In the genomic region with DNA sequence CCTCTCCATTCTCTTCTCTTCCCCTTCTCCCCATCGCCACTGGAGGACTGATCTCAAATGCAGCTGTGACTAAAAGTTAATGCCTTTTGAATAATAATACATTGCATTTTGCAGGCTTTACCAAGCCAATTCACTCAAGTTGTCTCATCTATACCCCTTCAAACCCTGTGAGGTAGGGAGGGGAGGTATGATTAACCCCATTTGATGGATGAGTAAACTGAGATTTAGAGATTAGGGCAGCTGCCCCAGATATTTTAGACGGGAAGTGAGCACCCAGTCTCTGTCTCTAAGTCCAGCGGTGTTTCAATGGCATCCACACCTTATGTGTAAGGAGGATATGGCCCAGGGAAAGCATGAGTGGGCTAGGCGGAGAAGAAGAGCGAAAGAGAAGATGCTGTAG, we compare ENCODE assay signal across 18 cellular contexts. TPM values are rescaled to one million over a fixed set of nuclear protein-coding genes. Genes with fewer than 3 reads are reported as not detected.
A peak's percentile ranks its signal among the peaks of the same experiment; 100 is the strongest.
DNase-seq lines count a peak whose midpoint lies in the region; ATAC-seq and TF ChIP-seq lines count a peak whose summit lies in the region.
"Had no signal": no experiment of that assay in that cellular context is flagged by ENCODE, and none has a peak within 500 bp of the region (broad histone marks: within the 10 kb centered on the region; RNA-seq: fewer than 3 reads in every experiment).

No MANE protein-coding gene starts in this region.

- no peak for ATAC-seq in GM23338
- no peak for ATAC-seq in GM18867 (IDR thresholded peaks at IDR 0.05; ENCODE audit: unreplicated experiment)
- ATAC-seq: HCT116 had no signal

- H3K36me3 ChIP-seq in ACC112 (ENCODE audit: insufficient read depth, low read length) (no peaks in the 10 kb centered on the region), GM23338 (ENCODE audit: insufficient read depth) (no peaks in the 10 kb centered on the region), iPS-18a (ENCODE audit: control insufficient read depth, low read depth, low read length) (no peaks in the 10 kb centered on the region), neuronal stem cell (replicated peaks in 1 of 2; ENCODE audit: control insufficient read depth in 2 of 2, insufficient read depth in 2 of 2, low read length in 2 of 2) (no peaks in the 10 kb centered on the region)
- H3K36me3 ChIP-seq: Peyer's patch had no signal

- no peak overlapping the region for H4K8ac ChIP-seq in neuronal stem cell (ENCODE audit: low read depth, low read length)

- H2BK12ac ChIP-seq in neuronal stem cell (ENCODE audit: low read length) = no peak overlapping the region

- no peaks in the 10 kb centered on the region; the same call in 2 of the 3 replicates for H3K36me3 Mint-ChIP-seq in GM23338 (ENCODE audit: low read depth)
- no peaks in the 10 kb centered on the region for H3K36me3 Mint-ChIP-seq in MCF 10A (ENCODE audit: insufficient read depth, unreplicated experiment)
- H3K36me3 Mint-ChIP-seq: CD4-positive, CD25-positive, alpha-beta regulatory T cell; IgD-negative memory B cell had no signal

- WGBS in neuronal stem cell (ENCODE audit: extremely low coverage in 2 of 2, insufficient read length in 2 of 2, insufficient replicate concordance in 1 of 2), 2 donors = no CpG with 5 or more reads among the region's 5 CpGs

- H3K79me2 ChIP-seq in ACC112 (ENCODE audit: control insufficient read depth, insufficient read depth, low read length, unreplicated experiment) (no peaks in the 10 kb centered on the region), GM23338 (replicated peaks; ENCODE audit: insufficient read depth) (no peaks in the 10 kb centered on the region)

- H2AK5ac ChIP-seq in neuronal stem cell (ENCODE audit: low read depth, low read length) = peak overlapping the region; percentile 98

- no peak overlapping the region for H3K4ac ChIP-seq in neuronal stem cell (ENCODE audit: low read length)

- no peaks in the 10 kb centered on the region for H3K27me3 ChIP-seq in ACC112 (ENCODE audit: insufficient read depth, low read length)
- no peaks in the 10 kb centered on the region for H3K27me3 ChIP-seq in GM23338 (ENCODE audit: insufficient read depth)
- no peaks in the 10 kb centered on the region for H3K27me3 ChIP-seq in iPS-18a (ENCODE audit: control insufficient read depth, insufficient read depth, low read length)
- H3K27me3 ChIP-seq in neuronal stem cell (ENCODE audit: control insufficient read depth in 3 of 3, insufficient read depth in 3 of 3, low read depth in 1 of 3, low read length in 3 of 3) = no peaks in the 10 kb centered on the region
- H3K27me3 ChIP-seq: Peyer's patch had no signal

- H3K4me2 ChIP-seq in GM23338 = peak overlapping the region; percentile 56
- H3K4me2 ChIP-seq in neuronal stem cell (ENCODE audit: insufficient read depth, low read length, poor library complexity, severe bottlenecking) = peak overlapping the region; percentile 36

- POLR2A ChIA-PET in MCF 10A (lab: Yijun Ruan, JAX) = interaction anchor here (2.3 kb wide), 1 partner anchor 13 kb away, joined by 7 read pairs; no protein-coding TSS in a partner anchor

- H3K4me1 Mint-ChIP-seq in GM23338 (peaks cover 20% of the 10 kb centered on the region), MCF 10A (ENCODE audit: insufficient read depth, unreplicated experiment) (peaks cover 10% of the 10 kb centered on the region)

- peak overlapping the region; percentile 89 for H2BK5ac ChIP-seq in neuronal stem cell (ENCODE audit: low read length)

- TF ChIP-seq CTCF in GM23338 (conservative IDR thresholded peaks at IDR 0.05; ENCODE audit: low read depth in 2 of 2) = no peak
- TF ChIP-seq CTCF in MCF 10A (IDR thresholded peaks at IDR 0.05; ENCODE audit: unreplicated experiment) = no peak

- H3K27ac Mint-ChIP-seq in GM23338 (no peak overlapping the region), MCF 10A (ENCODE audit: low read depth, unreplicated experiment) (no peak overlapping the region)
- H3K27ac Mint-ChIP-seq: CD4-positive, CD25-positive, alpha-beta regulatory T cell; IgD-negative memory B cell had no signal

- H4K91ac ChIP-seq in neuronal stem cell (ENCODE audit: low read depth, low read length, poor library complexity) = no peak overlapping the region

- H2BK15ac ChIP-seq in neuronal stem cell (ENCODE audit: low read length) = peak overlapping the region; percentile 90

- no peaks in the 10 kb centered on the region for H4K20me1 ChIP-seq in GM23338 (replicated peaks; ENCODE audit: insufficient read depth)

- peak overlapping the region; percentile 99 for H2BK120ac ChIP-seq in neuronal stem cell (ENCODE audit: low read depth, low read length)

- H2AFZ ChIP-seq in ACC112 (ENCODE audit: low read length, unreplicated experiment) (no peak overlapping the region), GM23338 (no peak overlapping the region; the same call in 1 of the 2 replicates), neuronal stem cell (ENCODE audit: low read length) (peak overlapping the region; percentile 5)

- peaks cover 6% of the 10 kb centered on the region; the same call in 1 of the 2 replicates for H3K9me2 ChIP-seq in GM23338 (ENCODE audit: insufficient read depth)

- intact Hi-C loops in MCF 10A (cut with micrococcal nuclease) = no loop called here

- H3K4me3 Mint-ChIP-seq in GM23338 (no peak overlapping the region; the same call in 2 of the 3 replicates), MCF 10A (ENCODE audit: unreplicated experiment) (no peak overlapping the region)
- H3K4me3 Mint-ChIP-seq: CD4-positive, CD25-positive, alpha-beta regulatory T cell; IgD-negative memory B cell had no signal

- no peaks in the 10 kb centered on the region for H3K79me1 ChIP-seq in neuronal stem cell (ENCODE audit: low read depth, low read length)

- CTCF ChIA-PET in MCF 10A (lab: Yijun Ruan, JAX) = interaction anchor here (0.6 to 1.1 kb wide), 4 partner anchors 13 to 822 kb away, joined by 3 to 5 read pairs (median 4); no protein-coding TSS in a partner anchor

- H3K9me3 Mint-ChIP-seq in GM23338 (0 out of 3 replicates have a peak, but pooled peaks cover 3% of the 10 kb centered on the region), MCF 10A (ENCODE audit: unreplicated experiment) (no peaks in the 10 kb centered on the region)

- no peak overlapping the region for H3K14ac ChIP-seq in neuronal stem cell (ENCODE audit: low read length)

- no peak overlapping the region for H3K23ac ChIP-seq in neuronal stem cell (ENCODE audit: low read depth, low read length, poor library complexity)

- peak overlapping the region; percentile 86 for H3K18ac ChIP-seq in neuronal stem cell (ENCODE audit: low read length)

- H3K9ac ChIP-seq in iPS-18a (ENCODE audit: low read length) = no peak overlapping the region
- no peak overlapping the region for H3K9ac ChIP-seq in neuronal stem cell (ENCODE audit: low read depth, low read length, poor library complexity)

- no peaks in the 10 kb centered on the region for H3F3A ChIP-seq in GM23338 (replicated peaks; ENCODE audit: low read depth)

- H3K9me3 ChIP-seq in iPS-18a (ENCODE audit: control insufficient read depth, low read depth, low read length) = no peaks in the 10 kb centered on the region
- H3K9me3 ChIP-seq in neuronal stem cell (replicated peaks in 1 of 2; ENCODE audit: control insufficient read depth in 2 of 2, insufficient read depth in 1 of 2, low read depth in 1 of 2, low read length in 2 of 2) = no peaks in the 10 kb centered on the region
- H3K9me3 ChIP-seq: Peyer's patch had no signal

- peak overlapping the region; percentile 57; the same call in 1 of the 2 replicates for H3K4me3 ChIP-seq in ACC112 (ENCODE audit: low read depth, low read length)
- 0 out of 2 replicates have a peak overlapping the region, but pooled peaks have one; percentile 17 for H3K4me3 ChIP-seq in GM23338
- H3K4me3 ChIP-seq in iPS-18a (ENCODE audit: low read length) = peak overlapping the region; percentile 0
- H3K4me3 ChIP-seq in neuronal stem cell (ENCODE audit: low read length in 2 of 2) = no peak overlapping the region
- H3K4me3 ChIP-seq: Peyer's patch had no signal

- H3K27ac ChIP-seq in ACC112 (ENCODE audit: low read depth, low read length) = no peak overlapping the region
- H3K27ac ChIP-seq in GM23338 (ENCODE audit: low read depth) = no peak overlapping the region
- no peak overlapping the region for H3K27ac ChIP-seq in iPS-18a (ENCODE audit: low read length)
- peak overlapping the region; percentile 60 for H3K27ac ChIP-seq in neuronal stem cell (replicated peaks; ENCODE audit: low read length)
- H3K27ac ChIP-seq: Peyer's patch had no signal

- peaks cover 5% of the 10 kb centered on the region for H3K4me1 ChIP-seq in ACC112 (ENCODE audit: control insufficient read depth, insufficient read depth, low read length, unreplicated experiment)
- H3K4me1 ChIP-seq in GM23338 (ENCODE audit: insufficient read depth) = peaks cover 15% of the 10 kb centered on the region
- H3K4me1 ChIP-seq in iPS-18a (ENCODE audit: control insufficient read depth, low read depth, low read length) = peaks cover 20% of the 10 kb centered on the region
- peaks cover 27 to 32% of the 10 kb centered on the region in 2 donors for H3K4me1 ChIP-seq in neuronal stem cell (ENCODE audit: control insufficient read depth in 2 of 2, insufficient read depth in 1 of 2, low read depth in 1 of 2, low read length in 2 of 2)

- BruUV-seq in MCF 10A (replicated peaks; lab: Mats Ljungman, UMichigan) = no TSS peak

- peaks cover 14% of the 10 kb centered on the region for H3K27me3 Mint-ChIP-seq in GM23338 (ENCODE audit: insufficient read depth, low read depth, poor library complexity)
- no peaks in the 10 kb centered on the region for H3K27me3 Mint-ChIP-seq in MCF 10A (ENCODE audit: insufficient read depth, unreplicated experiment)

- DNase-seq in GM23338 (ENCODE audit: low spot score) (no peak), neuronal stem cell (ENCODE audit: low spot score) (no peak), GDM1 (lab: John Stamatoyannopoulos, UW) (no peak), MCF 10A (ENCODE audit: unreplicated experiment) (no peak)
- DNase-seq: CD4-positive, CD25-positive, alpha-beta regulatory T cell; EL; GOT3; Karpas-422; NCI-H774; Peyer's patch had no signal

TF ChIP-seq in GM23338, 12 proteins besides CTCF, POLR2A, EP300 and RAD21 (continues in another document):
- no peak for TF ChIP-seq STAT1 (IDR thresholded peaks at IDR 0.05; ENCODE audit: unreplicated experiment)
- no peak for TF ChIP-seq ZNF331 (CRISPR knock-in tag; IDR thresholded peaks at IDR 0.05; ENCODE audit: low read depth)
- no peak for TF ChIP-seq NANOG (IDR thresholded peaks at IDR 0.05; ENCODE audit: borderline replicate concordance)

RNA-seq across cellular contexts. Expression of a gene that starts 1.1 kb away (rescaled TPM):
- total RNA-seq in GM23338 (2014; rRNA removed; shearing (Covaris generic)) = not detected in 2 replicates
- polyA plus RNA-seq in GM23338 (2016; fragmentation: Nextera tagmentation; extraction: Ambion mirVana) = not detected in 2 replicates
- polyA plus RNA-seq in neuronal stem cell (2013, experiment 1 of 2) = 0.11 TPM
- 0.03 TPM for polyA plus RNA-seq in neuronal stem cell (2013, experiment 2 of 2)
- total RNA-seq in MCF 10A (2022) = 0.42 TPM in 1 of 2 replicates, not detected in the other
- total RNA-seq: A673, M059J, OCI-LY7, Peyer's patch had no signal
- polyA plus RNA-seq: IgD-negative memory B cell had no signal

RNA-seq across cellular contexts. Expression of a gene that starts 34.6 kb away (rescaled TPM):
- not detected in 2 replicates for total RNA-seq in GM23338 (2014; rRNA removed; shearing (Covaris generic))
- polyA plus RNA-seq in GM23338 (2016; fragmentation: Nextera tagmentation; extraction: Ambion mirVana) = not detected in 2 replicates
- polyA plus RNA-seq in neuronal stem cell (2013, experiment 1 of 2) = 0.22 TPM
- 0.08 TPM for polyA plus RNA-seq in neuronal stem cell (2013, experiment 2 of 2)
- not detected in 2 replicates for total RNA-seq in MCF 10A (2022)
- total RNA-seq: A673; CD4-positive, CD25-positive, alpha-beta regulatory T cell; M059J; OCI-LY7; Peyer's patch had no signal
- polyA plus RNA-seq: IgD-negative memory B cell had no signal

RNA-seq across cellular contexts. Expression of a gene that starts 52.8 kb away (rescaled TPM):
- total RNA-seq in GM23338 (2014; rRNA removed; shearing (Covaris generic)) = not detected in 2 replicates
- not detected in 2 replicates for polyA plus RNA-seq in GM23338 (2016; fragmentation: Nextera tagmentation; extraction: Ambion mirVana)
- polyA plus RNA-seq in neuronal stem cell (2013, experiment 1 of 2) = 0.04 TPM
- 0.11 TPM for polyA plus RNA-seq in neuronal stem cell (2013, experiment 2 of 2)
- total RNA-seq in MCF 10A (2022) = 1.8 and 4.3 TPM in 2 replicates
- total RNA-seq: A673; CD4-positive, CD25-positive, alpha-beta regulatory T cell; OCI-LY7; Peyer's patch had no signal
- polyA plus RNA-seq: CD4-positive, CD25-positive, alpha-beta regulatory T cell; IgD-negative memory B cell had no signal

Comparison
In these comparisons a context has a peak if more than half of its experiments do, and no peak if none do; other contexts are left out.
1. H3K4me3 ChIP-seq: peak in ACC112 (single experiment), GM23338 (single experiment) and iPS-18a (single experiment); none in neuronal stem cell (0 of 2).